8 cellular contexts compared by ENCODE assay signal in genomic region chr19:10231624-10232228, GRCh38. TPM values are rescaled to one million over a fixed set of nuclear protein-coding genes. Genes with fewer than 3 reads are reported as not detected.
A peak's percentile ranks its signal among the peaks of the same experiment; 100 is the strongest.
DNase-seq lines count a peak whose midpoint lies in the region; ATAC-seq and TF ChIP-seq lines count a peak whose summit lies in the region.

No MANE protein-coding gene starts in this region.

- no peaks in the 10 kb centered on the region for H3K9me3 ChIP-seq in GM23248 (ENCODE audit: low read depth)
- H3K9me3 ChIP-seq in T-helper 17 cell (ENCODE audit: control insufficient read depth, low read length, poor library complexity, severe bottlenecking) = no peaks in the 10 kb centered on the region
- no peaks in the 10 kb centered on the region for H3K9me3 ChIP-seq in skeletal muscle tissue (ENCODE audit: control insufficient read depth in 3 of 3, low read length in 3 of 3)

- H3K9me3 Mint-ChIP-seq in glutamatergic neuron (ENCODE audit: unreplicated experiment) = peaks cover 8% of the 10 kb centered on the region

- no peak for TF ChIP-seq CTCF in glutamatergic neuron (IDR thresholded peaks at IDR 0.05; ENCODE audit: partially characterized antibody, unreplicated experiment)

- H3K27ac Mint-ChIP-seq in T-helper 17 cell (peak overlapping the region; percentile 93), glutamatergic neuron (ENCODE audit: unreplicated experiment) (peak overlapping the region; percentile 55)

- H3K4me1 ChIP-seq in GM23248 (ENCODE audit: insufficient read depth) (no peaks in the 10 kb centered on the region; the same call in 1 of the 2 replicates), skeletal muscle tissue (ENCODE audit: control insufficient read depth in 3 of 3, insufficient read depth in 3 of 3, low read length in 3 of 3) (peaks cover 4 to 18% (median 16%) of the 10 kb centered on the region in 3 donors)

- H3K27me3 ChIP-seq in GM23248 (replicated peaks; ENCODE audit: insufficient read depth) (no peaks in the 10 kb centered on the region), skeletal muscle tissue (ENCODE audit: control insufficient read depth in 3 of 3, insufficient read depth in 3 of 3, low read length in 3 of 3) (peaks cover 5 to 36% (median 11%) of the 10 kb centered on the region in 3 donors)

- H3K4me3 ChIP-seq in GM23248 = peak overlapping the region; percentile 92
- peak overlapping the region in 1 of 3 donors; percentile 22 for H3K4me3 ChIP-seq in skeletal muscle tissue (ENCODE audit: low read length in 3 of 3)

- peak overlapping the region; percentile 85 for H3K4me2 ChIP-seq in GM23248 (ENCODE audit: unreplicated experiment)

- H3K27me3 Mint-ChIP-seq in T-helper 17 cell = no peaks in the 10 kb centered on the region
- H3K27me3 Mint-ChIP-seq in glutamatergic neuron (ENCODE audit: unreplicated experiment) = peaks cover 13% of the 10 kb centered on the region

- in situ Hi-C loops in GM23248 (cut with MboI) = loop anchor here (25.0 kb wide), 1 partner anchor 294 kb away; the partner anchor contains the start of gene OLFM2

- H3F3A ChIP-seq in GM23248 (ENCODE audit: insufficient read depth) = peaks cover 33% of the 10 kb centered on the region

- no peaks in the 10 kb centered on the region for H4K20me1 ChIP-seq in GM23248 (ENCODE audit: insufficient read depth)

- H3K36me3 Mint-ChIP-seq in T-helper 17 cell (ENCODE audit: low read depth) = no peaks in the 10 kb centered on the region
- H3K36me3 Mint-ChIP-seq in glutamatergic neuron (ENCODE audit: unreplicated experiment) = no peaks in the 10 kb centered on the region

- H3K9me2 ChIP-seq in GM23248 (ENCODE audit: insufficient read depth) = no peaks in the 10 kb centered on the region

- no peak for ATAC-seq in T-helper 17 cell
- no peak for ATAC-seq in GM21717 (IDR thresholded peaks at IDR 0.05; ENCODE audit: unreplicated experiment)

- H3K9ac ChIP-seq in GM23248 (peak overlapping the region; percentile 93), skeletal muscle tissue (ENCODE audit: low read depth in 1 of 3, low read length in 3 of 3) (peak overlapping the region in 1 of 3 donors; percentile 3)

- peak overlapping the region; percentile 93 for H3K4me3 Mint-ChIP-seq in T-helper 17 cell
- H3K4me3 Mint-ChIP-seq in glutamatergic neuron (ENCODE audit: unreplicated experiment) = peak overlapping the region; percentile 80

- H3K27ac ChIP-seq in GM23248 (peak overlapping the region; percentile 77), skeletal muscle tissue (ENCODE audit: low read depth, low read length) (peak overlapping the region; percentile 75)

- WGBS in GM23248 (ENCODE audit: low coverage in 1 of 2, low lambda C conversion rate in 2 of 2, missing lambda C conversion rate in 2 of 2), 2 experiments = 72% methylated on average over 8 of the region's 8 CpGs

- no peak overlapping the region for H2AFZ ChIP-seq in GM23248

- peaks cover 32% of the 10 kb centered on the region for H3K4me1 Mint-ChIP-seq in T-helper 17 cell
- peaks cover 11% of the 10 kb centered on the region for H3K4me1 Mint-ChIP-seq in glutamatergic neuron (ENCODE audit: low read depth, unreplicated experiment)

- DNase-seq in GM23248 (no peak), T-helper 17 cell (no peak), glutamatergic neuron (no peak), UCSD-AML1 (lab: John Stamatoyannopoulos, UW; ENCODE audit: unreplicated experiment) (no peak), OCI-M1 (lab: John Stamatoyannopoulos, UW) (no peak), NCI-H187 (lab: John Stamatoyannopoulos, UW) (no peak)

- H3K79me2 ChIP-seq in GM23248 (ENCODE audit: insufficient read depth) = peaks cover 36% of the 10 kb centered on the region

- H3K36me3 ChIP-seq in GM23248 (ENCODE audit: low read depth) (no peaks in the 10 kb centered on the region), skeletal muscle tissue (ENCODE audit: control insufficient read depth in 3 of 3, insufficient read depth in 3 of 3, low read length in 3 of 3) (no peaks in the 10 kb centered on the region)

RNA-seq across cellular contexts. Expression of gene S1PR2, which starts 0.6 kb away (rescaled TPM):
- 20.3 and 24.9 TPM in 2 replicates for total RNA-seq in GM23248 (2014; rRNA removed; shearing (Covaris generic))
- polyA plus RNA-seq in GM23248 (2016; fragmentation: Nextera tagmentation; extraction: Ambion mirVana) = 35.1 and 35.4 TPM in 2 replicates
- total RNA-seq in T-helper 17 cell (10 to 100 TPM; 14.2 to 18.1 TPM), glutamatergic neuron (ENCODE audit: unreplicated experiment) (12.5 TPM), skeletal muscle tissue (9.9 TPM)

RNA-seq across cellular contexts. Expression of gene MRPL4, which starts 20.3 kb away (rescaled TPM):
- 101 and 103 TPM in 2 replicates for total RNA-seq in GM23248 (2014; rRNA removed; shearing (Covaris generic))
- polyA plus RNA-seq in GM23248 (2016; fragmentation: Nextera tagmentation; extraction: Ambion mirVana) = 71.6 and 73.9 TPM in 2 replicates
- total RNA-seq in T-helper 17 cell (10 to 100 TPM; 33.8 to 44.2 TPM), glutamatergic neuron (ENCODE audit: unreplicated experiment) (42.8 TPM), skeletal muscle tissue (7.8 TPM)

RNA-seq across cellular contexts. Expression of gene DNMT1, which starts 37.0 kb away (rescaled TPM):
- 32.5 and 57.5 TPM in 2 replicates for total RNA-seq in GM23248 (2014; rRNA removed; shearing (Covaris generic))
- polyA plus RNA-seq in GM23248 (2016; fragmentation: Nextera tagmentation; extraction: Ambion mirVana) = 91.8 and 101 TPM in 2 replicates
- total RNA-seq in T-helper 17 cell (100 to 1,000 TPM; 204 to 229 TPM), glutamatergic neuron (ENCODE audit: unreplicated experiment) (129 TPM), skeletal muscle tissue (25.6 TPM)

RNA-seq across cellular contexts. Expression of gene ICAM1, which starts 39.2 kb away (rescaled TPM):
- 21.6 and 22.3 TPM in 2 replicates for total RNA-seq in GM23248 (2014; rRNA removed; shearing (Covaris generic))
- polyA plus RNA-seq in GM23248 (2016; fragmentation: Nextera tagmentation; extraction: Ambion mirVana) = 23.6 and 24.4 TPM in 2 replicates
- total RNA-seq in T-helper 17 cell (10 to 100 TPM; 18.7 to 28.1 TPM), glutamatergic neuron (ENCODE audit: unreplicated experiment) (not detected), skeletal muscle tissue (6.8 TPM)

RNA-seq across cellular contexts. Expression of gene ICAM4, which starts 55.0 kb away (rescaled TPM):
- 1.1 and 3.7 TPM in 2 replicates for total RNA-seq in GM23248 (2014; rRNA removed; shearing (Covaris generic))
- polyA plus RNA-seq in GM23248 (2016; fragmentation: Nextera tagmentation; extraction: Ambion mirVana) = 0.44 and 1.3 TPM in 2 replicates
- total RNA-seq in T-helper 17 cell = 1 to 10 TPM in 1 of 2 donors, under 1 TPM in 1; 0.94 to 1.6 TPM
- total RNA-seq in glutamatergic neuron (ENCODE audit: unreplicated experiment) = not detected
- 2.6 TPM for total RNA-seq in skeletal muscle tissue
